In genomic region chr12:55973598-55974307, GRCh38 we compare ENCODE assay signal across 1 cellular context.
TF ChIP-seq lines count a peak whose summit lies in the region.

Gene RAB5B, plus strand, starts transcription at chr12:55974078. Its CDS starts 12,883 bp downstream, at chr12:55986961.

TF ChIP-seq in WTC11, 78 proteins besides CTCF, POLR2A, EP300 and RAD21 (continued from another document):
- TF ChIP-seq AFF4 (CRISPR knock-in tag; IDR thresholded peaks at IDR 0.05; ENCODE audit: borderline replicate concordance) (no peak), ARID4B (CRISPR knock-in tag; IDR thresholded peaks at IDR 0.05; ENCODE audit: borderline replicate concordance) (peak; percentile 62; the same call in 1 of the 2 replicates), FOXK1 (CRISPR knock-in tag; IDR thresholded peaks at IDR 0.05) (peak; percentile 84), CBFB (CRISPR knock-in tag; IDR thresholded peaks at IDR 0.05; ENCODE audit: low read depth) (no peak), USF1 (CRISPR knock-in tag; IDR thresholded peaks at IDR 0.05) (peak; percentile 48; the same call in 1 of the 2 replicates), OVOL2 (CRISPR knock-in tag; IDR thresholded peaks at IDR 0.05; ENCODE audit: borderline replicate concordance) (no peak), TCF7 (CRISPR knock-in tag; IDR thresholded peaks at IDR 0.05; ENCODE audit: low read depth) (no peak), IRF1 (CRISPR knock-in tag; IDR thresholded peaks at IDR 0.05) (peak; percentile 25; the same call in 1 of the 2 replicates), FOXJ3 (CRISPR knock-in tag; IDR thresholded peaks at IDR 0.05; ENCODE audit: borderline replicate concordance) (no peak), ESRRA (CRISPR knock-in tag; IDR thresholded peaks at IDR 0.05; ENCODE audit: borderline replicate concordance) (no peak), PREB (CRISPR knock-in tag; IDR thresholded peaks at IDR 0.05; ENCODE audit: borderline replicate concordance) (no peak), JUN (CRISPR knock-in tag; IDR thresholded peaks at IDR 0.05) (0 out of 2 replicates have a peak, but pooled peaks have one; percentile 30), FOXP1 (CRISPR knock-in tag; IDR thresholded peaks at IDR 0.05; ENCODE audit: borderline replicate concordance) (peak; percentile 56; the same call in 1 of the 2 replicates), CREM (CRISPR knock-in tag; IDR thresholded peaks at IDR 0.05) (peak; percentile 76; the same call in 1 of the 2 replicates), ZNF317 (CRISPR knock-in tag; IDR thresholded peaks at IDR 0.05; ENCODE audit: borderline replicate concordance, low read depth) (no peak)
